In the genomic region with DNA sequence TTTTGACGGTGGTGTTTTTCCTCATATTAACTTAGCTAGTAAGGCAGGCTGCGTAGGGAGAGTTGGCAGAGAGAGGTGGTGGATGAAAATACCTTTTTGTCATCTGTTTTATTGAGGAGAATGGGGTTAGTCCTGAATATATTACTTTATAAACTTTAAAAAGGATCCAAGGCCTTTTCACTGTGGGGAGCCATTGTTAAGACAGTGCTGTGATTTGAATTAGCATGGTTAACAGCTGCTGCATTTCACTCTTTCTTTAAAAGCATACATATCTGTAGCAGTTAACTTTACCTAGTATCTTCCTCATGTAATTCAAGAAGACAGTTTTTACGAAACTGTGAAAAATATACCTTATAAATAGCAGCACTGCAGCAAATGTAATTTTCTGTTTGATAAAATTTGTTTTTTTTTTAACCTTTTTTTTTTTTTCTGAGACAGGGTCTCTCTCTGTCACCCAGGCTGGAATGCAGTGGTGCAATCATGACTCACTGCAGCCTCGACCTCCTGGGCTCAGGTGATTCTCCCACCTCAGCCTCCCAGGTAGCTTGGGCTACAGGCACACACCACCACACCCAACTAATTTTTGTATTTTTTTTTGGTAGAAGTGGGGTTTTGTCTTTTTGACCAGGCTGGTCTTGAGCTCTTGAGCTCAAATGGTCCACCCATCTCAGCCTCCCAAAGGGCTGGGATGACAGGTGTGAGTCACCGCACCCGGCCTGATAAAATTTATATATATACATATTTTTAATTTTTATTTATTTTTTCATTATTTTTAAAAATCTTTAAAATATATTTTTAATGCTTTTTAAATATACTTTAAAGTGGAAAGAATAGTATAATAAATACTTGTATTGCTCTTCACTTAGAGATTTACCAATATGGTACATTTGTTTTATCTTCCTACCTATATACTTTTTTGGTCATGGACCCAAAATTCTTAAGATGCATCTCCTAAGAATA, we compare ENCODE assay signal across 30 cellular contexts. TPM values are rescaled to one million over a fixed set of nuclear protein-coding genes. Genes with fewer than 3 reads are reported as not detected.
DNase-seq lines count a peak whose midpoint lies in the region; ATAC-seq, FAIRE-seq and TF ChIP-seq lines count a peak whose summit lies in the region.
"Had no signal": no experiment of that assay in that cellular context is flagged by ENCODE, and none has a peak within 500 bp of the region (broad histone marks: within the 10 kb centered on the region; RNA-seq: fewer than 3 reads in every experiment).

No MANE protein-coding gene starts in this region.

- no peak for ATAC-seq in CD8-positive, alpha-beta T cell
- ATAC-seq: body of pancreas; heart left ventricle; naive thymus-derived CD4-positive, alpha-beta T cell had no signal

- no peak overlapping the region for H4K91ac ChIP-seq in mesenchymal stem cell (ENCODE audit: low read length)

- H4K8ac ChIP-seq in mesenchymal stem cell (ENCODE audit: low read length) = no peak overlapping the region

- no peak overlapping the region for H3K4me2 ChIP-seq in mesenchymal stem cell (ENCODE audit: low read length, poor library complexity, severe bottlenecking)
- H3K4me2 ChIP-seq: BLaER1 treated with 17β-estradiol and CSF1 and Interleukin-3, amounts not matched to agents 10 nM and 100 nM had no signal

- no peak for DNase-seq in CD8-positive, alpha-beta T cell
- DNase-seq in kidney = no peak
- no peak for DNase-seq in SHP77 (lab: John Stamatoyannopoulos, UW)
- no peak for DNase-seq in NCI-H1436 treated with DMSO at 0.1 percent for 48 hours (lab: John Stamatoyannopoulos, UW)
- no peak for DNase-seq in mesenchymal stem cell
- no peak for DNase-seq in activated CD4-positive, alpha-beta T cell treated with anti-CD3 and anti-CD28 coated beads, Interleukin-2, amount 50 U/mL, for 48 hours
- DNase-seq: activated CD4-positive, alpha-beta memory T cell treated with anti-CD3 and anti-CD28 coated beads, Interleukin-2, amount 10 ng/mL, durations not matched to agents 7 days and 5 days; activated CD4-positive, CD25-positive, alpha-beta regulatory T cell treated with anti-CD3 and anti-CD28 coated beads, Interleukin-2, amount 50 U/mL, for 72 hours; activated gamma-delta T cell treated with Interleukin-2 at 50 U/mL for 16 hours; adrenal gland; body of pancreas; DND-41; HCEC 1CT; heart left ventricle; KBM-7; left ventricle myocardium inferior; midbrain; MM.1S; naive thymus-derived CD4-positive, alpha-beta T cell; NCI-H2081; NCI-H226; NCI-H774; RPMI8226; sigmoid colon; stimulated activated CD4-positive, alpha-beta T cell treated with anti-CD3 and anti-CD28 coated beads, Interleukin-4, amount 100 ng/mL, for 4 hours; stimulated activated naive CD4-positive, alpha-beta T cell had no signal

- H3K9ac ChIP-seq in kidney (ENCODE audit: low read length in 2 of 2) = no peak overlapping the region
- no peak overlapping the region for H3K9ac ChIP-seq in mesenchymal stem cell (ENCODE audit: low read length)
- H3K9ac ChIP-seq: BLaER1 treated with 17β-estradiol and CSF1 and Interleukin-3, amounts not matched to agents 10 nM and 100 nM; parathyroid adenoma had no signal

- no peak overlapping the region for H3K4me3 Mint-ChIP-seq in CD8-positive, alpha-beta T cell
- peak overlapping the region in 1 of 5 experiments; percentile 14 for H3K4me3 Mint-ChIP-seq in brain
- H3K4me3 Mint-ChIP-seq: activated CD4-positive, alpha-beta memory T cell treated with anti-CD3 and anti-CD28 coated beads, Interleukin-2, amount 10 ng/mL, durations not matched to agents 7 days and 5 days; naive thymus-derived CD4-positive, alpha-beta T cell had no signal

- no peaks in the 10 kb centered on the region for H3K9me3 Mint-ChIP-seq in CD8-positive, alpha-beta T cell
- H3K9me3 Mint-ChIP-seq in brain = no peaks in the 10 kb centered on the region
- H3K9me3 Mint-ChIP-seq: activated CD4-positive, alpha-beta memory T cell treated with anti-CD3 and anti-CD28 coated beads, Interleukin-2, amount 10 ng/mL, durations not matched to agents 7 days and 5 days; naive thymus-derived CD4-positive, alpha-beta T cell had no signal

- no peak overlapping the region for H2AFZ ChIP-seq in mesenchymal stem cell (ENCODE audit: low read depth, low read length)
- H2AFZ ChIP-seq: parathyroid adenoma had no signal

- H3K36me3 ChIP-seq in CD8-positive, alpha-beta T cell (ENCODE audit: insufficient read depth, low read length) = peaks cover 7% of the 10 kb centered on the region
- peaks cover 2 to 14% of the 10 kb centered on the region in 2 donors for H3K36me3 ChIP-seq in kidney (ENCODE audit: control insufficient read depth in 1 of 2, insufficient read depth in 2 of 2, low read length in 2 of 2)
- H3K36me3 ChIP-seq in mesenchymal stem cell (ENCODE audit: control insufficient read depth in 1 of 2, insufficient read depth in 2 of 2, low read depth in 1 of 2, low read length in 2 of 2) = peaks cover 9 to 47% of the 10 kb centered on the region in 2 experiments

- H3K27ac ChIP-seq in CD8-positive, alpha-beta T cell (ENCODE audit: low read depth, low read length) = no peak overlapping the region
- H3K27ac ChIP-seq in kidney (ENCODE audit: low read depth in 2 of 2, low read length in 2 of 2) (no peak overlapping the region), mesenchymal stem cell (ENCODE audit: low read length, poor library complexity, severe bottlenecking) (no peak overlapping the region)
- H3K27ac ChIP-seq: adrenal gland; BLaER1 treated with 17β-estradiol and CSF1 and Interleukin-3, amounts not matched to agents 10 nM and 100 nM; body of pancreas; heart left ventricle; left ventricle myocardium inferior; parathyroid adenoma; sigmoid colon had no signal

- H2BK5ac ChIP-seq in mesenchymal stem cell (ENCODE audit: low read depth, low read length, poor library complexity, severe bottlenecking) = no peak overlapping the region

- peaks cover 61% of the 10 kb centered on the region for H3K36me3 Mint-ChIP-seq in CD8-positive, alpha-beta T cell
- H3K36me3 Mint-ChIP-seq in brain = peaks cover 84% of the 10 kb centered on the region

- H3K9me3 ChIP-seq in CD8-positive, alpha-beta T cell (ENCODE audit: low read length) = no peaks in the 10 kb centered on the region
- H3K9me3 ChIP-seq in kidney (ENCODE audit: control insufficient read depth in 1 of 2, low read length in 2 of 2) = no peaks in the 10 kb centered on the region
- no peaks in the 10 kb centered on the region for H3K9me3 ChIP-seq in mesenchymal stem cell (ENCODE audit: control insufficient read depth, low read length)
- H3K9me3 ChIP-seq: adrenal gland; BLaER1 treated with 17β-estradiol and CSF1 and Interleukin-3, amounts not matched to agents 10 nM and 100 nM; body of pancreas; heart left ventricle; left ventricle myocardium inferior; sigmoid colon had no signal

- no peak overlapping the region for H3K14ac ChIP-seq in mesenchymal stem cell (ENCODE audit: low read length in 2 of 2)

- no peak overlapping the region for H3K4me3 ChIP-seq in CD8-positive, alpha-beta T cell (ENCODE audit: low read depth, low read length)
- H3K4me3 ChIP-seq in kidney (ENCODE audit: low read length in 2 of 2) (no peak overlapping the region), mesenchymal stem cell (ENCODE audit: insufficient read depth in 1 of 2, low read depth in 1 of 2, low read length in 2 of 2) (no peak overlapping the region)
- H3K4me3 ChIP-seq: adrenal gland; BLaER1 treated with 17β-estradiol and CSF1 and Interleukin-3, amounts not matched to agents 10 nM and 100 nM; body of pancreas; heart left ventricle; left ventricle myocardium inferior; sigmoid colon had no signal

- no peak overlapping the region for H2BK120ac ChIP-seq in mesenchymal stem cell (ENCODE audit: low read depth, low read length)

- peaks cover 33% of the 10 kb centered on the region for H3K4me1 Mint-ChIP-seq in CD8-positive, alpha-beta T cell (ENCODE audit: low read depth)
- H3K4me1 Mint-ChIP-seq in brain = peaks cover 42% of the 10 kb centered on the region

- H2BK12ac ChIP-seq in mesenchymal stem cell (ENCODE audit: low read length in 2 of 2) = no peak overlapping the region

- CTCF ChIA-PET in CD8-positive, alpha-beta T cell (lab: Charles Lee) = no interaction called here

- POLR2A ChIA-PET in CD8-positive, alpha-beta T cell (lab: Charles Lee) = no interaction called here

- no peaks in the 10 kb centered on the region for H3K27me3 Mint-ChIP-seq in CD8-positive, alpha-beta T cell (ENCODE audit: low read depth)
- H3K27me3 Mint-ChIP-seq in brain = no peaks in the 10 kb centered on the region
- H3K27me3 Mint-ChIP-seq: activated CD4-positive, alpha-beta memory T cell treated with anti-CD3 and anti-CD28 coated beads, Interleukin-2, amount 10 ng/mL, durations not matched to agents 7 days and 5 days; naive thymus-derived CD4-positive, alpha-beta T cell had no signal

- H3K4me1 ChIP-seq in CD8-positive, alpha-beta T cell (ENCODE audit: insufficient read depth, low read length) = no peaks in the 10 kb centered on the region
- H3K4me1 ChIP-seq in kidney (ENCODE audit: control insufficient read depth in 1 of 2, insufficient read depth in 1 of 2, low read depth in 1 of 2, low read length in 2 of 2) = no peaks in the 10 kb centered on the region
- H3K4me1 ChIP-seq in mesenchymal stem cell (ENCODE audit: control insufficient read depth, insufficient read depth, low read depth, low read length) = no peaks in the 10 kb centered on the region
- H3K4me1 ChIP-seq: parathyroid adenoma had no signal

- no peak for TF ChIP-seq CTCF in CD8-positive, alpha-beta T cell (IDR thresholded peaks at IDR 0.05)
- TF ChIP-seq CTCF in brain (conservative IDR thresholded peaks at IDR 0.05) (no peak), kidney (IDR thresholded peaks at IDR 0.05; ENCODE audit: borderline replicate concordance, extremely low read depth, insufficient read depth) (no peak)

- H3K4ac ChIP-seq in mesenchymal stem cell (ENCODE audit: low read depth in 1 of 2, low read length in 2 of 2) = no peak overlapping the region

- H3K79me1 ChIP-seq in mesenchymal stem cell (replicated peaks; ENCODE audit: low read length, poor library complexity, severe bottlenecking) = peaks cover 24% of the 10 kb centered on the region

- intact Hi-C loops in CD8-positive, alpha-beta T cell (cut with DNase I, micrococcal nuclease) = no loop called here
- intact Hi-C loops in kidney (cut with DNase I) = no loop called here

- FAIRE-seq in A204.1 (lab: Jason Lieb, UNC) = peak; percentile 83
- FAIRE-seq in kidney (lab: Jason Lieb, UNC) = peak; percentile 85

- 77% methylated on average over 1 of the region's 6 CpGs for WGBS in mesenchymal stem cell

- no peaks in the 10 kb centered on the region for H3K27me3 ChIP-seq in CD8-positive, alpha-beta T cell (ENCODE audit: insufficient read depth, low read length)
- H3K27me3 ChIP-seq in mesenchymal stem cell (ENCODE audit: control insufficient read depth in 1 of 2, insufficient read depth in 1 of 2, low read length in 2 of 2) = no peaks in the 10 kb centered on the region
- H3K27me3 ChIP-seq: adrenal gland; BLaER1 treated with 17β-estradiol and CSF1 and Interleukin-3, amounts not matched to agents 10 nM and 100 nM; body of pancreas; heart left ventricle; sigmoid colon had no signal

- H2AK5ac ChIP-seq in mesenchymal stem cell (ENCODE audit: low read length, severe bottlenecking) = no peak overlapping the region

- H3K27ac Mint-ChIP-seq in CD8-positive, alpha-beta T cell = peak overlapping the region; percentile 23
- H3K27ac Mint-ChIP-seq in brain = peak overlapping the region in 4 of 5 experiments; percentile 52 to 79 (median 76)
- H3K27ac Mint-ChIP-seq: activated CD4-positive, alpha-beta memory T cell treated with anti-CD3 and anti-CD28 coated beads, Interleukin-2, amount 10 ng/mL, durations not matched to agents 7 days and 5 days had no signal

- H2BK15ac ChIP-seq in mesenchymal stem cell (ENCODE audit: low read depth, poor library complexity, severe bottlenecking) = no peak overlapping the region

- no peak overlapping the region for H3K23ac ChIP-seq in mesenchymal stem cell (ENCODE audit: low read length in 2 of 2)

- H3K18ac ChIP-seq in mesenchymal stem cell (ENCODE audit: low read depth in 1 of 2, low read length in 2 of 2) = no peak overlapping the region

RNA-seq across cellular contexts. Expression of a gene that starts 57.2 kb away (rescaled TPM):
- 10 to 100 TPM; 54.0 to 57.9 TPM for total RNA-seq in CD8-positive, alpha-beta T cell
- polyA plus RNA-seq in brain (ENCODE audit: insufficient read depth, low read depth, low replicate concordance) = 6.4 TPM
- 46.4 TPM for total RNA-seq in kidney
- polyA plus RNA-seq in kidney (ENCODE audit: insufficient read depth, low read depth, low replicate concordance) = 12.0 TPM
- 30.7 TPM for polyA plus RNA-seq in mesenchymal stem cell (2013, experiment 1 of 2)
- polyA plus RNA-seq in mesenchymal stem cell (2013, experiment 2 of 2) = 32.7 TPM
